In the genomic region with DNA sequence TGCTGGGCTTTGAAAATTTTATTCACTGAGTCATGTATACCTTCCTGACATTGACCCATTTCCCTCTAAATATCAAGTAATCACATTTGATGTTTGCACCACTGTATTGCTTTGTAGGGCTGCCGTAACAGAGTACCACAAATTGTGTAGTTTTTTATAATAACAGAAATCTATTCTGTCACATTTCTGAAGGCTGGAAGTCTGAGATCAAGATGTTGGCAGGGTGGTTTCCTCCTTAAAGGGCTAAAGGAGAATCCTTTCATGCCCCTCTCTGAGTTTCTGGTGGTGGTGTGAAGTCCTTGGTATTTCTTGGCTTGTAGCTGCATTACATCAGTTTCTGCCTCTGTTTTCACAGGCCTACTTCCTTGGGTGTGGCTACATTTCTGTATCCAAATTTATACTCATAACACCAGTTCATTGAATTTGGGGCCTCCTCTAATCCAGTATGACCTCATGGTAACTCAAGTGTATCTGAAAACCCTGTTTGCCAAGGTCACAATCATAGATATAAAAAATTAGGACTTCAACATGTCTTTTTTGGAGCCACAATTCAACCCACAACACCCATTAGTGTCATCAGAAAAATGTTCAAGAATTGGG, we compare ENCODE assay signal across 13 cellular contexts. TPM values are rescaled to one million over a fixed set of nuclear protein-coding genes. Genes with fewer than 3 reads are reported as not detected.
DNase-seq lines count a peak whose midpoint lies in the region; ATAC-seq and TF ChIP-seq lines count a peak whose summit lies in the region.
"Had no signal": no experiment of that assay in that cellular context is flagged by ENCODE, and none has a peak within 500 bp of the region (broad histone marks: within the 10 kb centered on the region; RNA-seq: fewer than 3 reads in every experiment).

No MANE protein-coding gene starts in this region.

- DNase-seq in activated naive CD8-positive, alpha-beta T cell treated with anti-CD3 and anti-CD28 coated beads, Interleukin-2, amount 50 U/mL, for 24 hours, result no peak
- DNase-seq in activated CD4-positive, alpha-beta memory T cell treated with anti-CD3 and anti-CD28 coated beads for 36 hours, result no peak
- peak; percentile 24 for DNase-seq in fibroblast of peridontal ligament (ENCODE audit: extremely low read depth)
- DNase-seq in stimulated activated naive CD8-positive, alpha-beta T cell treated with anti-CD3 and anti-CD28 coated beads, Interleukin-15, amount 100 ng/mL, for 72 hours, result peak; percentile 20 to 61
- no peak for DNase-seq in SIG-M5 (lab: John Stamatoyannopoulos, UW)
- DNase-seq in NCI-H2081 (lab: John Stamatoyannopoulos, UW), result no peak
- DNase-seq: activated CD4-positive, alpha-beta T cell treated with anti-CD3 and anti-CD28 coated beads, Interleukin-2, amount 50 U/mL, for 48 hours; islet precursor cell; NCI-H1092 treated with DMSO at 0.1 percent for 48 hours; small intestine had no signal

- H3K36me3 Mint-ChIP-seq in activated naive CD8-positive, alpha-beta T cell, result peaks cover 24% of the 10 kb centered on the region
- peaks cover 8% of the 10 kb centered on the region for H3K36me3 Mint-ChIP-seq in activated naive CD8-positive, alpha-beta T cell treated with anti-CD3 and anti-CD28 coated beads, Interleukin-2, amount 50 U/mL, for 24 hours (ENCODE audit: low read depth)
- H3K36me3 Mint-ChIP-seq in activated CD4-positive, alpha-beta memory T cell treated with anti-CD3 and anti-CD28 coated beads for 36 hours, result peaks cover 24% of the 10 kb centered on the region
- H3K36me3 Mint-ChIP-seq: neural progenitor cell had no signal

- H3K4me3 Mint-ChIP-seq in activated naive CD8-positive, alpha-beta T cell, result no peak overlapping the region
- no peak overlapping the region for H3K4me3 Mint-ChIP-seq in activated naive CD8-positive, alpha-beta T cell treated with anti-CD3 and anti-CD28 coated beads, Interleukin-2, amount 50 U/mL, for 24 hours
- H3K4me3 Mint-ChIP-seq in activated CD4-positive, alpha-beta memory T cell treated with anti-CD3 and anti-CD28 coated beads for 36 hours, result no peak overlapping the region
- no peak overlapping the region for H3K4me3 Mint-ChIP-seq in stimulated activated naive CD8-positive, alpha-beta T cell treated with anti-CD3 and anti-CD28 coated beads, Interleukin-15, amount 100 ng/mL, for 72 hours
- H3K4me3 Mint-ChIP-seq: neural progenitor cell had no signal

- POLR2A ChIA-PET in activated CD4-positive, alpha-beta memory T cell treated with anti-CD3 and anti-CD28 coated beads for 36 hours (lab: Charles Lee), result no interaction called here

- CTCF ChIA-PET in activated CD4-positive, alpha-beta memory T cell treated with anti-CD3 and anti-CD28 coated beads for 36 hours (lab: Charles Lee), result no interaction called here

- intact Hi-C loops in activated CD4-positive, alpha-beta memory T cell treated with anti-CD3 and anti-CD28 coated beads for 36 hours (cut with micrococcal nuclease), result loop anchor here (2.0 kb wide), 1 partner anchor 18 kb away; no protein-coding TSS in a partner anchor

- ATAC-seq in activated naive CD8-positive, alpha-beta T cell treated with anti-CD3 and anti-CD28 coated beads, Interleukin-2, amount 50 U/mL, for 24 hours, result no peak
- ATAC-seq in stimulated activated naive CD8-positive, alpha-beta T cell treated with anti-CD3 and anti-CD28 coated beads, Interleukin-15, amount 100 ng/mL, for 72 hours, result peak; percentile 97
- ATAC-seq in GM18505 (IDR thresholded peaks at IDR 0.05; ENCODE audit: unreplicated experiment), result no peak

- peaks cover 3% of the 10 kb centered on the region for H3K9me3 Mint-ChIP-seq in activated naive CD8-positive, alpha-beta T cell (ENCODE audit: low read depth)
- H3K9me3 Mint-ChIP-seq in activated naive CD8-positive, alpha-beta T cell treated with anti-CD3 and anti-CD28 coated beads, Interleukin-2, amount 50 U/mL, for 24 hours, result peaks cover 22% of the 10 kb centered on the region
- H3K9me3 Mint-ChIP-seq in activated CD4-positive, alpha-beta memory T cell treated with anti-CD3 and anti-CD28 coated beads for 36 hours, result peaks cover 33% of the 10 kb centered on the region
- peaks cover 14 to 36% of the 10 kb centered on the region in 2 donors for H3K9me3 Mint-ChIP-seq in stimulated activated naive CD8-positive, alpha-beta T cell treated with anti-CD3 and anti-CD28 coated beads, Interleukin-15, amount 100 ng/mL, for 72 hours

- no peaks in the 10 kb centered on the region for H3K27me3 Mint-ChIP-seq in activated naive CD8-positive, alpha-beta T cell
- no peaks in the 10 kb centered on the region for H3K27me3 Mint-ChIP-seq in activated naive CD8-positive, alpha-beta T cell treated with anti-CD3 and anti-CD28 coated beads, Interleukin-2, amount 50 U/mL, for 24 hours
- no peaks in the 10 kb centered on the region for H3K27me3 Mint-ChIP-seq in activated CD4-positive, alpha-beta memory T cell treated with anti-CD3 and anti-CD28 coated beads for 36 hours
- H3K27me3 Mint-ChIP-seq in stimulated activated naive CD8-positive, alpha-beta T cell treated with anti-CD3 and anti-CD28 coated beads, Interleukin-15, amount 100 ng/mL, for 72 hours, result no peaks in the 10 kb centered on the region

- peaks cover 21% of the 10 kb centered on the region for H3K4me1 Mint-ChIP-seq in activated naive CD8-positive, alpha-beta T cell (ENCODE audit: low read depth)
- H3K4me1 Mint-ChIP-seq in activated naive CD8-positive, alpha-beta T cell treated with anti-CD3 and anti-CD28 coated beads, Interleukin-2, amount 50 U/mL, for 24 hours, result peaks cover 25% of the 10 kb centered on the region
- peaks cover 18% of the 10 kb centered on the region for H3K4me1 Mint-ChIP-seq in activated CD4-positive, alpha-beta memory T cell treated with anti-CD3 and anti-CD28 coated beads for 36 hours (ENCODE audit: low read depth)
- peaks cover 29% of the 10 kb centered on the region for H3K4me1 Mint-ChIP-seq in stimulated activated naive CD8-positive, alpha-beta T cell treated with anti-CD3 and anti-CD28 coated beads, Interleukin-15, amount 100 ng/mL, for 72 hours
- H3K4me1 Mint-ChIP-seq: neural progenitor cell had no signal

- peak overlapping the region; percentile 50 for H3K27ac Mint-ChIP-seq in activated naive CD8-positive, alpha-beta T cell
- H3K27ac Mint-ChIP-seq in activated naive CD8-positive, alpha-beta T cell treated with anti-CD3 and anti-CD28 coated beads, Interleukin-2, amount 50 U/mL, for 24 hours, result no peak overlapping the region
- H3K27ac Mint-ChIP-seq in activated CD4-positive, alpha-beta memory T cell treated with anti-CD3 and anti-CD28 coated beads for 36 hours, result peak overlapping the region; percentile 47
- peak overlapping the region; percentile 84 to 93 for H3K27ac Mint-ChIP-seq in stimulated activated naive CD8-positive, alpha-beta T cell treated with anti-CD3 and anti-CD28 coated beads, Interleukin-15, amount 100 ng/mL, for 72 hours
- H3K27ac Mint-ChIP-seq: neural progenitor cell had no signal

- no peak for TF ChIP-seq POLR2A in GM18505 (IDR thresholded peaks at IDR 0.05; ENCODE audit: borderline replicate concordance, extremely low read depth, insufficient read depth, insufficient read length)

RNA-seq across cellular contexts. Expression of a gene that starts 29.1 kb away (rescaled TPM):
- 100 to 1,000 TPM in 1 of 2 experiments, 10 to 100 TPM in 1; 99.9 to 113 TPM for total RNA-seq in activated CD4-positive, alpha-beta memory T cell treated with anti-CD3 and anti-CD28 coated beads for 36 hours

RNA-seq across cellular contexts. Expression of a gene that starts 58.7 kb away (rescaled TPM):
- total RNA-seq in activated CD4-positive, alpha-beta memory T cell treated with anti-CD3 and anti-CD28 coated beads for 36 hours, result not detected

Comparison
In these comparisons a context has a peak if more than half of its experiments do, and no peak if none do; other contexts are left out.
1. DNase-seq: peak in fibroblast of peridontal ligament (single experiment) and stimulated activated naive CD8-positive, alpha-beta T cell treated with anti-CD3 and anti-CD28 coated beads, Interleukin-15, amount 100 ng/mL, for 72 hours (2 of 2); none in activated naive CD8-positive, alpha-beta T cell treated with anti-CD3 and anti-CD28 coated beads, Interleukin-2, amount 50 U/mL, for 24 hours (single experiment), activated CD4-positive, alpha-beta memory T cell treated with anti-CD3 and anti-CD28 coated beads for 36 hours (single experiment), SIG-M5 (single experiment) and NCI-H2081 (0 of 2).